ENCODE assay signal across 10 cellular contexts in genomic region chr17:75239214-75239613, GRCh38. TPM values are rescaled to one million over a fixed set of nuclear protein-coding genes. Genes with fewer than 3 reads are reported as not detected.
DNase-seq lines count a peak whose midpoint lies in the region; ATAC-seq, FAIRE-seq and TF ChIP-seq lines count a peak whose summit lies in the region.
"Had no signal": no experiment of that assay in that cellular context is flagged by ENCODE, and none has a peak within 500 bp of the region (broad histone marks: within the 10 kb centered on the region; RNA-seq: fewer than 3 reads in every experiment).

No MANE protein-coding gene starts in this region.

- 0 out of 2 replicates have a peak, but pooled peaks have one; percentile 6 for TF ChIP-seq POLR2A in GM12891 (IDR thresholded peaks at IDR 0.05; ENCODE audit: low read depth, low read length)

- FAIRE-seq in GM12891 (lab: Jason Lieb, UNC) = no peak
- FAIRE-seq: D721Med, RCC 7860 had no signal

- CTCF ChIA-PET in CD4-positive, alpha-beta T cell (lab: Charles Lee) = interaction anchor here (0.6 to 1.9 kb wide), 3 partner anchors 10 to 125 kb away, joined by 3 to 7 read pairs (median 3); no protein-coding TSS in a partner anchor

- no peaks in the 10 kb centered on the region for H3K9me3 ChIP-seq in CD4-positive, alpha-beta T cell (ENCODE audit: control insufficient read depth, low read length)

- H3K9me3 Mint-ChIP-seq in CD4-positive, alpha-beta T cell = no peaks in the 10 kb centered on the region
- H3K9me3 Mint-ChIP-seq in memory B cell = no peaks in the 10 kb centered on the region
- H3K9me3 Mint-ChIP-seq: H9 had no signal

- no peaks in the 10 kb centered on the region for H3K27me3 ChIP-seq in CD4-positive, alpha-beta T cell (ENCODE audit: control insufficient read depth, insufficient read depth, low read length)

- peaks cover 23% of the 10 kb centered on the region for H3K4me1 Mint-ChIP-seq in CD4-positive, alpha-beta T cell (ENCODE audit: low read depth)
- H3K4me1 Mint-ChIP-seq in memory B cell = peaks cover 33% of the 10 kb centered on the region

- TF ChIP-seq CTCF in CD4-positive, alpha-beta T cell (IDR thresholded peaks at IDR 0.05) = no peak

- H3K27ac ChIP-seq in CD4-positive, alpha-beta T cell (ENCODE audit: low read depth, low read length) = no peak overlapping the region
- H3K27ac ChIP-seq in angular gyrus (ENCODE audit: low read depth, low read length) = peak overlapping the region; percentile 31

- no peak for ATAC-seq in CD4-positive, alpha-beta T cell (ENCODE audit: poor library complexity)
- ATAC-seq in memory B cell (ENCODE audit: low read depth) (no peak), GM18502 (IDR thresholded peaks at IDR 0.05; ENCODE audit: poor library complexity, unreplicated experiment) (no peak)

- no peak for DNase-seq in CD4-positive, alpha-beta T cell
- no peak for DNase-seq in GM12891 (ENCODE audit: insufficient read length, low spot score)
- DNase-seq in memory B cell (ENCODE audit: low spot score in 2 of 2) = no peak
- no peak for DNase-seq in NCI-H2107 treated with DMSO at 0.1 percent for 48 hours (lab: John Stamatoyannopoulos, UW; ENCODE audit: unreplicated experiment)
- DNase-seq in NCI-H1417 (lab: John Stamatoyannopoulos, UW) = no peak

- POLR2A ChIA-PET in CD4-positive, alpha-beta T cell (lab: Charles Lee) = interaction anchor here (0.8 to 1.6 kb wide), 3 partner anchors 10 to 23 kb away, joined by 3 to 6 read pairs (median 3); partner anchors contain the start of gene GGA3

- intact Hi-C loops in CD4-positive, alpha-beta T cell (cut with DNase I, micrococcal nuclease) = no loop called here

- no peak overlapping the region for H3K4me3 Mint-ChIP-seq in CD4-positive, alpha-beta T cell
- no peak overlapping the region for H3K4me3 Mint-ChIP-seq in memory B cell

- no peaks in the 10 kb centered on the region for H3K27me3 Mint-ChIP-seq in CD4-positive, alpha-beta T cell
- no peaks in the 10 kb centered on the region for H3K27me3 Mint-ChIP-seq in memory B cell

- peaks cover 92% of the 10 kb centered on the region for H3K36me3 Mint-ChIP-seq in CD4-positive, alpha-beta T cell (ENCODE audit: low read depth)
- peaks cover 29% of the 10 kb centered on the region for H3K36me3 Mint-ChIP-seq in memory B cell

- peak overlapping the region; percentile 68 for H3K27ac Mint-ChIP-seq in CD4-positive, alpha-beta T cell
- peak overlapping the region; percentile 86 for H3K27ac Mint-ChIP-seq in memory B cell

TF ChIP-seq in GM12891, 5 proteins besides CTCF, POLR2A, EP300 and RAD21:
- TF ChIP-seq PAX5 (IDR thresholded peaks at IDR 0.05; ENCODE audit: insufficient read depth, low read length, severe bottlenecking) (no peak), POU2F2 (IDR thresholded peaks at IDR 0.05; ENCODE audit: low read depth, low read length) (no peak), POLR2AphosphoS5 (IDR thresholded peaks at IDR 0.05; ENCODE audit: low read depth, low read length) (peak; percentile 53; the same call in 1 of the 2 replicates)

RNA-seq across cellular contexts. Expression of gene GGA3, which starts 22.2 kb away (rescaled TPM):
- total RNA-seq in CD4-positive, alpha-beta T cell = 10 to 100 TPM; 88.8 to 96.5 TPM
- 48.3 TPM for polyA plus RNA-seq in GM12891 (2012; ENCODE audit: low read depth, missing spikeins)

RNA-seq across cellular contexts. Expression of gene MRPS7, which starts 22.5 kb away (rescaled TPM):
- total RNA-seq in CD4-positive, alpha-beta T cell = 10 to 100 TPM; 33.2 to 35.2 TPM
- 67.2 TPM for polyA plus RNA-seq in GM12891 (2012; ENCODE audit: low read depth, missing spikeins)

RNA-seq across cellular contexts. Expression of gene MIF4GD, which starts 31.8 kb away (rescaled TPM):
- total RNA-seq in CD4-positive, alpha-beta T cell = 10 to 100 TPM; 29.4 to 32.4 TPM
- 40.8 TPM for polyA plus RNA-seq in GM12891 (2012; ENCODE audit: low read depth, missing spikeins)

RNA-seq across cellular contexts. Expression of gene NUP85, which starts 33.7 kb away (rescaled TPM):
- 10 to 100 TPM; 84.7 to 89.2 TPM for total RNA-seq in CD4-positive, alpha-beta T cell
- 41.1 TPM for polyA plus RNA-seq in GM12891 (2012; ENCODE audit: low read depth, missing spikeins)

RNA-seq across cellular contexts. Expression of gene SLC25A19, which starts 50.0 kb away (rescaled TPM):
- 10 to 100 TPM; 11.1 to 12.0 TPM for total RNA-seq in CD4-positive, alpha-beta T cell
- 59.2 TPM for polyA plus RNA-seq in GM12891 (2012; ENCODE audit: low read depth, missing spikeins)
